In genomic region chr6:87243812-87244211, GRCh38 we compare ENCODE assay signal across 17 cellular contexts.
DNase-seq lines count a peak whose midpoint lies in the region; ATAC-seq and TF ChIP-seq lines count a peak whose summit lies in the region.
"Had no signal": no experiment of that assay in that cellular context is flagged by ENCODE, and none has a peak within 500 bp of the region (broad histone marks: within the 10 kb centered on the region; RNA-seq: fewer than 3 reads in every experiment).

No MANE protein-coding gene starts in this region.

- H3K9me2 ChIP-seq in MM.1S (replicated peaks; ENCODE audit: insufficient read depth, low read length) (no peaks in the 10 kb centered on the region), hepatocyte (replicated peaks; ENCODE audit: insufficient read depth) (no peaks in the 10 kb centered on the region)

- H3K4me1 Mint-ChIP-seq in Calu3 (ENCODE audit: low read depth, unreplicated experiment) (no peaks in the 10 kb centered on the region), Caco-2 (ENCODE audit: low read depth, unreplicated experiment) (no peaks in the 10 kb centered on the region)
- H3K4me1 Mint-ChIP-seq: H9 had no signal

- ATAC-seq in GM21619 (IDR thresholded peaks at IDR 0.05; ENCODE audit: unreplicated experiment): peak; percentile 57
- no peak for ATAC-seq in aorta (ENCODE audit: low FRiP score)

- H3K4me3 Mint-ChIP-seq in Calu3 (ENCODE audit: low read depth, unreplicated experiment) (no peak overlapping the region), Caco-2 (ENCODE audit: unreplicated experiment) (no peak overlapping the region)
- H3K4me3 Mint-ChIP-seq: H9, HFFc6 had no signal

- no peak overlapping the region for H3K9ac ChIP-seq in MM.1S (ENCODE audit: low read length)
- H3K9ac ChIP-seq: GM23248, KMS-11 had no signal

- H3K4me3 ChIP-seq in MM.1S (ENCODE audit: low read length): no peak overlapping the region
- H3K4me3 ChIP-seq in hepatocyte: no peak overlapping the region
- H3K4me3 ChIP-seq in aorta (ENCODE audit: low read length in 2 of 2): no peak overlapping the region
- no peak overlapping the region for H3K4me3 ChIP-seq in Caco-2 (ENCODE audit: low read depth, low read length)
- H3K4me3 ChIP-seq: GM23248, SJCRH30 had no signal

- H3K27ac ChIP-seq in MM.1S (ENCODE audit: low read length) (no peak overlapping the region), hepatocyte (peak overlapping the region; percentile 18), aorta (ENCODE audit: low read depth in 1 of 2, low read length in 2 of 2) (no peak overlapping the region)
- H3K27ac ChIP-seq: GM23248, KMS-11, SJCRH30 had no signal

- H3K4me2 ChIP-seq in MM.1S (ENCODE audit: low read depth, low read length) (0 out of 2 replicates have a peak overlapping the region, but pooled peaks have one; percentile 8), hepatocyte (no peak overlapping the region)
- H3K4me2 ChIP-seq: KMS-11 had no signal

- H3K36me3 ChIP-seq in MM.1S (replicated peaks; ENCODE audit: insufficient read depth, low read length): no peaks in the 10 kb centered on the region; the same call in 1 of the 2 replicates
- no peaks in the 10 kb centered on the region for H3K36me3 ChIP-seq in hepatocyte (replicated peaks; ENCODE audit: insufficient read depth, low read depth)
- peaks cover 0 to 2% of the 10 kb centered on the region in 2 donors for H3K36me3 ChIP-seq in aorta (ENCODE audit: control insufficient read depth in 1 of 2, insufficient read depth in 2 of 2, low read length in 1 of 2)
- H3K36me3 ChIP-seq in Caco-2 (ENCODE audit: control insufficient read depth, insufficient read depth, low read length): no peaks in the 10 kb centered on the region; the same call in none of the 2 replicates

- peaks cover 9% of the 10 kb centered on the region for H3K4me1 ChIP-seq in MM.1S (ENCODE audit: low read length)
- H3K4me1 ChIP-seq in hepatocyte (ENCODE audit: insufficient read depth): peaks cover 4% of the 10 kb centered on the region
- H3K4me1 ChIP-seq in aorta (ENCODE audit: control insufficient read depth in 1 of 2, insufficient read depth in 2 of 2, low read length in 2 of 2): no peaks in the 10 kb centered on the region
- H3K4me1 ChIP-seq in Caco-2: peaks cover 12% of the 10 kb centered on the region; the same call in 1 of the 2 replicates
- H3K4me1 ChIP-seq: SJCRH30 had no signal

- H2AFZ ChIP-seq in MM.1S (ENCODE audit: low read length) (no peak overlapping the region), hepatocyte (no peak overlapping the region)
- H2AFZ ChIP-seq: GM23248 had no signal

- DNase-seq in Calu3 (no peak), MM.1S (peak; percentile 15), hepatocyte (ENCODE audit: low spot score) (no peak), kidney tubule cell (ENCODE audit: low spot score) (no peak), aorta (no peak), Caco-2 (no peak)
- DNase-seq: GM23248, H9, HFFc6, NCI-H1417, NCI-H187, NCI-H446, NCI-H526, OCI-M1, SJCRH30 had no signal

- no peaks in the 10 kb centered on the region for H3K27me3 Mint-ChIP-seq in Calu3 (ENCODE audit: unreplicated experiment)
- H3K27me3 Mint-ChIP-seq in Caco-2 (ENCODE audit: insufficient read depth, unreplicated experiment): no peaks in the 10 kb centered on the region

- POLR2A ChIA-PET in Caco-2 (lab: Charles Lee): no interaction called here

- H3K79me2 ChIP-seq in MM.1S (ENCODE audit: low read length) (peaks cover 14% of the 10 kb centered on the region), hepatocyte (peaks cover 26% of the 10 kb centered on the region)

- TF ChIP-seq CTCF in Calu3 (IDR thresholded peaks at IDR 0.05; ENCODE audit: unreplicated experiment) (no peak), MM.1S (IDR thresholded peaks at IDR 0.05; ENCODE audit: low read length) (no peak), hepatocyte (IDR thresholded peaks at IDR 0.05; ENCODE audit: poor library complexity) (no peak), Caco-2 (IDR thresholded peaks at IDR 0.05; ENCODE audit: insufficient read depth in 1 of 2, low read depth in 1 of 2, low read length in 1 of 2, severe bottlenecking in 1 of 2, unreplicated experiment in 1 of 2) (no peak)

- no peaks in the 10 kb centered on the region for H3K9me3 Mint-ChIP-seq in Calu3 (ENCODE audit: low read depth, unreplicated experiment)
- H3K9me3 Mint-ChIP-seq in Caco-2 (ENCODE audit: unreplicated experiment): no peaks in the 10 kb centered on the region
- H3K9me3 Mint-ChIP-seq: HFFc6 had no signal

- BruUV-seq in Calu3 (replicated peaks; lab: Mats Ljungman, UMichigan) (no TSS peak), Caco-2 (replicated peaks; lab: Mats Ljungman, UMichigan) (no TSS peak)

- CTCF ChIA-PET in Calu3 (lab: Charles Lee) (no interaction called here), Caco-2 (lab: Charles Lee) (interaction anchor here (1.0 kb wide), 1 partner anchor 149 kb away, joined by 3 read pairs; no protein-coding TSS in a partner anchor)

- H3K9me3 ChIP-seq in MM.1S (replicated peaks; ENCODE audit: insufficient read depth, low read length) (no peaks in the 10 kb centered on the region), hepatocyte (ENCODE audit: low read depth) (no peaks in the 10 kb centered on the region), aorta (ENCODE audit: control insufficient read depth, low read length) (no peaks in the 10 kb centered on the region), Caco-2 (no peaks in the 10 kb centered on the region)
- H3K9me3 ChIP-seq: SJCRH30 had no signal

- H3K36me3 Mint-ChIP-seq in Calu3 (ENCODE audit: insufficient read depth, unreplicated experiment) (peaks cover 12% of the 10 kb centered on the region), Caco-2 (ENCODE audit: insufficient read depth, unreplicated experiment) (peaks cover 47% of the 10 kb centered on the region)

- intact Hi-C loops in Calu3 (cut with micrococcal nuclease; ENCODE audit: unreplicated experiment): no loop called here
- intact Hi-C loops in aorta (cut with DNase I): no loop called here
- intact Hi-C loops in Caco-2 (cut with micrococcal nuclease; ENCODE audit: unreplicated experiment): no loop called here

- H3F3A ChIP-seq in MM.1S (ENCODE audit: insufficient read depth, low read length): no peaks in the 10 kb centered on the region

- no peaks in the 10 kb centered on the region for H4K20me1 ChIP-seq in MM.1S (ENCODE audit: insufficient read depth, low read length)
- no peaks in the 10 kb centered on the region for H4K20me1 ChIP-seq in hepatocyte (ENCODE audit: insufficient read depth, poor library complexity, severe bottlenecking)

- H3K27me3 ChIP-seq in MM.1S (replicated peaks; ENCODE audit: insufficient read depth, low read length) (no peaks in the 10 kb centered on the region), hepatocyte (no peaks in the 10 kb centered on the region), aorta (ENCODE audit: control insufficient read depth in 1 of 2, insufficient read depth in 2 of 2, low read length in 1 of 2) (no peaks in the 10 kb centered on the region), Caco-2 (replicated peaks; ENCODE audit: control insufficient read depth, insufficient read depth, low read length) (no peaks in the 10 kb centered on the region)
- H3K27me3 ChIP-seq: SJCRH30 had no signal

- H3K27ac Mint-ChIP-seq in Calu3 (ENCODE audit: unreplicated experiment): peak overlapping the region; percentile 39
- no peak overlapping the region for H3K27ac Mint-ChIP-seq in Caco-2 (ENCODE audit: unreplicated experiment)
- H3K27ac Mint-ChIP-seq: HFFc6 had no signal
